Comparison of ENCODE assay signal across 19 cellular contexts in the genomic region with DNA sequence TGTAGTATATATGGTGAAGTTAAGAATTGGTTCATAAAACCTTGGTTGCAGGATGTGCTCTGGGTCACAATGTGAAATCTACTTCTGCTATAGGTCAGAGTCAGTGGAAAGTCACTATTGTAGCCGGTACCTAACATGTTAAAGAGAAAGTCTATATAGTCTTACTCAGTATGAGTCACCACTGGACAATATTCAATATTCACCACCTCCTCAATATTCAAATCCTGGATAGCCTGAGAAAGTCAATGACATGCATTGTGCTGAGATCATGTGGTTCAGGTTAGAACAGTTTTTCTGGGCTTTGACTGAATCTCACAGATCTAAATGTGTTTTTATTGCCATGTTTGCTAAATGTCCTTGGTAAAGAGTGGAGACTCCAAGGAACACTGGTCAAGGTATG.
DNase-seq lines count a peak whose midpoint lies in the region; ATAC-seq, FAIRE-seq and TF ChIP-seq lines count a peak whose summit lies in the region.
"Had no signal": no experiment of that assay in that cellular context is flagged by ENCODE, and none has a peak within 500 bp of the region (broad histone marks: within the 10 kb centered on the region; RNA-seq: fewer than 3 reads in every experiment).

No MANE protein-coding gene starts in this region.

- H3K4me1 Mint-ChIP-seq in naive thymus-derived CD8-positive, alpha-beta T cell, result no peaks in the 10 kb centered on the region
- H3K4me1 Mint-ChIP-seq: CD4-positive, CD25-positive, alpha-beta regulatory T cell; central memory CD8-positive, alpha-beta T cell; stimulated activated naive B cell treated with anti-CD40 and anti-IgM and Interleukin-4, amounts not matched to agents 10 μg/mL and 1 μg/mL and 100 μg/mL, for 72 hours had no signal

- H3K27ac Mint-ChIP-seq in naive thymus-derived CD8-positive, alpha-beta T cell, result no peak overlapping the region
- H3K27ac Mint-ChIP-seq: activated naive CD8-positive, alpha-beta T cell treated with anti-CD3 and anti-CD28 coated beads, Interleukin-2, amount 10 ng/mL, durations not matched to agents 7 days and 5 days; CD4-positive, CD25-positive, alpha-beta regulatory T cell; stimulated activated naive B cell treated with anti-CD40 and anti-IgM and Interleukin-4, amounts not matched to agents 10 μg/mL and 1 μg/mL and 100 μg/mL, for 72 hours had no signal

- H3K27me3 ChIP-seq in adipocyte (replicated peaks; ENCODE audit: control insufficient read depth, insufficient read depth, low read length) (no peaks in the 10 kb centered on the region), Karpas-422 (ENCODE audit: low read length) (no peaks in the 10 kb centered on the region)

- 0% methylated on average over 1 of the region's 1 CpG for WGBS in A549 (ENCODE audit: missing lambda C conversion rate)

- POLR2A ChIA-PET in A549 (lab: Yijun Ruan, JAX), result interaction anchor here (1.0 kb wide), 1 partner anchor 7 kb away, joined by 3 read pairs; no protein-coding TSS in a partner anchor
- POLR2A ChIA-PET in naive thymus-derived CD8-positive, alpha-beta T cell (lab: Charles Lee), result no interaction called here

- ATAC-seq in A549 (peak in 1 of 2 experiments; percentile 33; a peak in 2 of 6 replicates), HG02852 (IDR thresholded peaks at IDR 0.05; ENCODE audit: unreplicated experiment) (no peak)
- no peak for ATAC-seq in naive thymus-derived CD8-positive, alpha-beta T cell
- ATAC-seq: activated CD4-positive, CD25-positive, alpha-beta regulatory T cell treated with anti-CD3 and anti-CD28 coated beads, Interleukin-2, amount 50 U/mL, for 24 hours; stimulated activated naive B cell treated with anti-CD40 and anti-IgM and Interleukin-4, amounts not matched to agents 10 μg/mL and 1 μg/mL and 100 μg/mL, for 72 hours had no signal

- H3K36me3 Mint-ChIP-seq in naive thymus-derived CD8-positive, alpha-beta T cell, result no peaks in the 10 kb centered on the region
- H3K36me3 Mint-ChIP-seq: CD4-positive, CD25-positive, alpha-beta regulatory T cell; stimulated activated naive B cell treated with anti-CD40 and anti-IgM and Interleukin-4, amounts not matched to agents 10 μg/mL and 1 μg/mL and 100 μg/mL, for 72 hours had no signal

- no peaks in the 10 kb centered on the region for H3K79me2 ChIP-seq in Karpas-422 (ENCODE audit: low read length)

- no peaks in the 10 kb centered on the region for H4K20me1 ChIP-seq in Karpas-422 (ENCODE audit: insufficient read depth, low read depth, low read length)

- peak overlapping the region; percentile 78 to 89 for H3K27ac ChIP-seq in A549
- no peak overlapping the region for H3K27ac ChIP-seq in Karpas-422 (ENCODE audit: low read length)

- H3K4me1 ChIP-seq in A549 (peaks cover 48% of the 10 kb centered on the region), adipocyte (ENCODE audit: control insufficient read depth, insufficient read depth, low read length) (peaks cover 50% of the 10 kb centered on the region), Karpas-422 (ENCODE audit: low read length) (no peaks in the 10 kb centered on the region)

- DNase-seq in A549 (ENCODE audit: low read depth in 1 of 2, low spot score in 1 of 2) (no peak), HT1080 (ENCODE audit: low read depth) (peak; percentile 78), adipocyte (ENCODE audit: low read depth) (no peak), foreskin fibroblast (peak; percentile 69 to 79), SIG-M5 treated with dmso at 0.1 percent for 504 hours (lab: John Stamatoyannopoulos, UW; ENCODE audit: unreplicated experiment) (no peak), Karpas-422 (no peak)
- DNase-seq in naive thymus-derived CD8-positive, alpha-beta T cell, result no peak
- DNase-seq: activated CD8-positive, alpha-beta memory T cell treated with anti-CD3 and anti-CD28 coated beads for 24 hours; activated naive CD8-positive, alpha-beta T cell treated with anti-CD3 and anti-CD28 coated beads, Interleukin-2, amount 10 ng/mL, durations not matched to agents 7 days and 5 days; CD4-positive, CD25-positive, alpha-beta regulatory T cell; DMS53; MV-4-11; NCI-H2029; NCI-H510A; SHP77 treated with DMSO at 0.1 percent for 48 hours; stimulated activated naive B cell treated with anti-CD40 and anti-IgM and Interleukin-4, amounts not matched to agents 10 μg/mL and 1 μg/mL and 100 μg/mL, for 72 hours had no signal

- H3K9me2 ChIP-seq in Karpas-422 (replicated peaks; ENCODE audit: insufficient read depth, low read length), result no peaks in the 10 kb centered on the region

- peaks cover 0 to 4% (median 0%) of the 10 kb centered on the region in 5 donors for H3K27me3 Mint-ChIP-seq in naive thymus-derived CD8-positive, alpha-beta T cell

- no peak for TF ChIP-seq RAD21 in A549 (conservative IDR thresholded peaks at IDR 0.05 in 1 of 2, IDR thresholded peaks at IDR 0.05 in 1 of 2)

- CTCF ChIA-PET in A549 (lab: Yijun Ruan, JAX), result no interaction called here

- no peak for TF ChIP-seq POLR2A in A549 (IDR thresholded peaks at IDR 0.05; ENCODE audit: low read length)

- H3K9ac ChIP-seq in adipocyte (ENCODE audit: low read length) (peak overlapping the region; percentile 70), Karpas-422 (ENCODE audit: low read length) (no peak overlapping the region)

- no peak overlapping the region for H3K4me3 Mint-ChIP-seq in naive thymus-derived CD8-positive, alpha-beta T cell
- H3K4me3 Mint-ChIP-seq: activated naive CD8-positive, alpha-beta T cell treated with anti-CD3 and anti-CD28 coated beads, Interleukin-2, amount 10 ng/mL, durations not matched to agents 7 days and 5 days; CD4-positive, CD25-positive, alpha-beta regulatory T cell; central memory CD8-positive, alpha-beta T cell; stimulated activated naive B cell treated with anti-CD40 and anti-IgM and Interleukin-4, amounts not matched to agents 10 μg/mL and 1 μg/mL and 100 μg/mL, for 72 hours had no signal

- H2AFZ ChIP-seq in Karpas-422 (ENCODE audit: low read length), result no peak overlapping the region

- H3K4me3 ChIP-seq in A549, result no peak overlapping the region
- peak overlapping the region; percentile 47 for H3K4me3 ChIP-seq in adipocyte (ENCODE audit: low read length)
- no peak overlapping the region for H3K4me3 ChIP-seq in foreskin fibroblast (ENCODE audit: low read depth in 1 of 2, low read length in 2 of 2)
- H3K4me3 ChIP-seq in Karpas-422 (ENCODE audit: low read length), result no peak overlapping the region

- H3K36me3 ChIP-seq in adipocyte (ENCODE audit: control insufficient read depth, insufficient read depth, low read length, severe bottlenecking), result no peaks in the 10 kb centered on the region
- H3K36me3 ChIP-seq in Karpas-422 (ENCODE audit: insufficient read depth, low read length), result no peaks in the 10 kb centered on the region

- peak; percentile 39 for FAIRE-seq in A549 (lab: Jason Lieb, UNC)

- H3K9me3 Mint-ChIP-seq in naive thymus-derived CD8-positive, alpha-beta T cell, result no peaks in the 10 kb centered on the region
- H3K9me3 Mint-ChIP-seq: activated naive CD8-positive, alpha-beta T cell treated with anti-CD3 and anti-CD28 coated beads, Interleukin-2, amount 10 ng/mL, durations not matched to agents 7 days and 5 days; central memory CD8-positive, alpha-beta T cell; stimulated activated naive B cell treated with anti-CD40 and anti-IgM and Interleukin-4, amounts not matched to agents 10 μg/mL and 1 μg/mL and 100 μg/mL, for 72 hours had no signal

- peak overlapping the region; percentile 69 for H3K4me2 ChIP-seq in A549
- no peak overlapping the region for H3K4me2 ChIP-seq in Karpas-422 (ENCODE audit: low read depth, low read length, poor library complexity, severe bottlenecking)

- no peak for TF ChIP-seq EP300 in A549 (IDR thresholded peaks at IDR 0.05)

- H3K9me3 ChIP-seq in A549 (no peaks in the 10 kb centered on the region), adipocyte (ENCODE audit: control insufficient read depth, low read length) (no peaks in the 10 kb centered on the region), Karpas-422 (ENCODE audit: low read length) (no peaks in the 10 kb centered on the region)

- TF ChIP-seq CTCF in A549 (IDR thresholded peaks at IDR 0.05), result no peak
- no peak for TF ChIP-seq CTCF in foreskin fibroblast (IDR thresholded peaks at IDR 0.05; ENCODE audit: low read depth, low read length)

TF ChIP-seq in A549, 52 proteins besides CTCF, POLR2A, EP300 and RAD21:
- TF ChIP-seq CHD4 (IDR thresholded peaks at IDR 0.05; ENCODE audit: borderline replicate concordance) (no peak), CBX2 (IDR thresholded peaks at IDR 0.05; ENCODE audit: borderline replicate concordance, low read depth) (no peak), RARB (CRISPR knock-in tag; IDR thresholded peaks at IDR 0.05) (no peak), HDAC2 (IDR thresholded peaks at IDR 0.05) (no peak), MAZ (IDR thresholded peaks at IDR 0.05; ENCODE audit: borderline replicate concordance, low read depth, low read length) (no peak), CEBPB (IDR thresholded peaks at IDR 0.05) (peak in 1 of 2 experiments; percentile 37; a peak in 1 of 4 replicates), HOXB5 (CRISPR knock-in tag; IDR thresholded peaks at IDR 0.05) (no peak), TFCP2L1 (CRISPR knock-in tag; IDR thresholded peaks at IDR 0.05) (no peak), SREBF2 (IDR thresholded peaks at IDR 0.05) (no peak), FOSL2 (IDR thresholded peaks at IDR 0.05) (no peak), FOSL2 (CRISPR knock-in tag; IDR thresholded peaks at IDR 0.05) (peak; percentile 80), TP53 (CRISPR knock-in tag; IDR thresholded peaks at IDR 0.05) (no peak), ZFP36 (IDR thresholded peaks at IDR 0.05; ENCODE audit: borderline replicate concordance, partially characterized antibody) (no peak), KDM1A (IDR thresholded peaks at IDR 0.05; ENCODE audit: low read depth) (no peak), MYC (IDR thresholded peaks at IDR 0.05; ENCODE audit: borderline replicate concordance, low read length) (no peak), ZC3H11A (IDR thresholded peaks at IDR 0.05) (no peak), BCL3 (IDR thresholded peaks at IDR 0.05) (no peak), PHF8 (IDR thresholded peaks at IDR 0.05; ENCODE audit: borderline replicate concordance, low read depth) (no peak), RNF2 (IDR thresholded peaks at IDR 0.05; ENCODE audit: borderline replicate concordance, low read depth) (no peak)
TF ChIP-seq in A549: peak in this region for 2.

Comparison
In these comparisons a context has a peak if more than half of its experiments do, and no peak if none do; other contexts are left out.
1. DNase-seq: peak in HT1080 (single experiment) and foreskin fibroblast (2 of 2); none in A549 (0 of 2), adipocyte (single experiment), SIG-M5 treated with dmso at 0.1 percent for 504 hours (single experiment), naive thymus-derived CD8-positive, alpha-beta T cell (0 of 10) and Karpas-422 (single experiment).